2 cellular contexts compared by ENCODE assay signal in genomic region chr2:233816771-233817170, GRCh38.
TF ChIP-seq lines count a peak whose summit lies in the region.

No MANE protein-coding gene starts in this region.

TF ChIP-seq in SK-N-SH, 30 proteins besides CTCF, POLR2A, EP300 and RAD21:
- TF ChIP-seq JUND (IDR thresholded peaks at IDR 0.05): no peak
- no peak for TF ChIP-seq EZH2phosphoT487 (IDR thresholded peaks at IDR 0.05; ENCODE audit: borderline replicate concordance, low read depth)
- TF ChIP-seq CHD2 (IDR thresholded peaks at IDR 0.05; ENCODE audit: low read length, partially characterized antibody): no peak
- no peak for TF ChIP-seq GABPA (IDR thresholded peaks at IDR 0.05; ENCODE audit: low read depth)
- no peak for TF ChIP-seq FOSL2 (IDR thresholded peaks at IDR 0.05; ENCODE audit: borderline replicate concordance, low read depth)
- TF ChIP-seq FOXM1 (IDR thresholded peaks at IDR 0.05; ENCODE audit: low read depth): no peak
TF ChIP-seq in SK-N-SH: peak in this region for 0.

TF ChIP-seq in SK-N-SH treated with all-trans-retinoic acid at 6 μM for 48 hours, 23 proteins besides CTCF, POLR2A, EP300 and RAD21:
- TF ChIP-seq ARNTL (CRISPR knock-in tag; IDR thresholded peaks at IDR 0.05; ENCODE audit: borderline replicate concordance, low read depth) (no peak), ZC3H10 (CRISPR knock-in tag; IDR thresholded peaks at IDR 0.05) (no peak), ZFP30 (CRISPR knock-in tag; IDR thresholded peaks at IDR 0.05) (no peak), ZNF565 (CRISPR knock-in tag; conservative IDR thresholded peaks at IDR 0.05; ENCODE audit: low read depth) (no peak), RARB (CRISPR knock-in tag; IDR thresholded peaks at IDR 0.05) (no peak), ZNF8 (CRISPR knock-in tag; IDR thresholded peaks at IDR 0.05) (no peak), GLIS3 (CRISPR knock-in tag; IDR thresholded peaks at IDR 0.05) (no peak), TOX (CRISPR knock-in tag; IDR thresholded peaks at IDR 0.05; ENCODE audit: borderline replicate concordance) (no peak), PATZ1 (CRISPR knock-in tag; IDR thresholded peaks at IDR 0.05; ENCODE audit: borderline replicate concordance) (no peak), ISL1 (CRISPR knock-in tag; IDR thresholded peaks at IDR 0.05) (no peak), BACH2 (CRISPR knock-in tag; IDR thresholded peaks at IDR 0.05; ENCODE audit: borderline replicate concordance) (no peak), CREB5 (CRISPR knock-in tag; IDR thresholded peaks at IDR 0.05; ENCODE audit: low read depth) (no peak), SNAI2 (CRISPR knock-in tag; IDR thresholded peaks at IDR 0.05) (no peak), ZFP3 (CRISPR knock-in tag; IDR thresholded peaks at IDR 0.05) (no peak), CSRNP3 (CRISPR knock-in tag; IDR thresholded peaks at IDR 0.05) (no peak), OSR1 (CRISPR knock-in tag; IDR thresholded peaks at IDR 0.05) (no peak), ESRRG (CRISPR knock-in tag; IDR thresholded peaks at IDR 0.05) (no peak), CSDC2 (CRISPR knock-in tag; IDR thresholded peaks at IDR 0.05) (no peak), POU6F1 (CRISPR knock-in tag; IDR thresholded peaks at IDR 0.05; ENCODE audit: borderline replicate concordance, low read depth) (no peak)
- TF ChIP-seq, protein P1, sequence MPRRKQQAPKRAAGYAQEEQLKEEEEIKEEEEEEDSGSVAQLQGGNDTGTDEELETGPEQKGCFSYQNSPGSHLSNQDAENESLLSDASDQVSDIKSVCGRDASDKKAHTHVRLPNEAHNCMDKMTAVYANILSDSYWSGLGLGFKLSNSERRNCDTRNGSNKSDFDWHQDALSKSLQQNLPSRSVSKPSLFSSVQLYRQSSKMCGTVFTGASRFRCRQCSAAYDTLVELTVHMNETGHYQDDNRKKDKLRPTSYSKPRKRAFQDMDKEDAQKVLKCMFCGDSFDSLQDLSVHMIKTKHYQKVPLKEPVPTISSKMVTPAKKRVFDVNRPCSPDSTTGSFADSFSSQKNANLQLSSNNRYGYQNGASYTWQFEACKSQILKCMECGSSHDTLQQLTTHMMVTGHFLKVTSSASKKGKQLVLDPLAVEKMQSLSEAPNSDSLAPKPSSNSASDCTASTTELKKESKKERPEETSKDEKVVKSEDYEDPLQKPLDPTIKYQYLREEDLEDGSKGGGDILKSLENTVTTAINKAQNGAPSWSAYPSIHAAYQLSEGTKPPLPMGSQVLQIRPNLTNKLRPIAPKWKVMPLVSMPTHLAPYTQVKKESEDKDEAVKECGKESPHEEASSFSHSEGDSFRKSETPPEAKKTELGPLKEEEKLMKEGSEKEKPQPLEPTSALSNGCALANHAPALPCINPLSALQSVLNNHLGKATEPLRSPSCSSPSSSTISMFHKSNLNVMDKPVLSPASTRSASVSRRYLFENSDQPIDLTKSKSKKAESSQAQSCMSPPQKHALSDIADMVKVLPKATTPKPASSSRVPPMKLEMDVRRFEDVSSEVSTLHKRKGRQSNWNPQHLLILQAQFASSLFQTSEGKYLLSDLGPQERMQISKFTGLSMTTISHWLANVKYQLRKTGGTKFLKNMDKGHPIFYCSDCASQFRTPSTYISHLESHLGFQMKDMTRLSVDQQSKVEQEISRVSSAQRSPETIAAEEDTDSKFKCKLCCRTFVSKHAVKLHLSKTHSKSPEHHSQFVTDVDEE (CRISPR knock-in tag; IDR thresholded peaks at IDR 0.05): no peak
